In the genomic region with DNA sequence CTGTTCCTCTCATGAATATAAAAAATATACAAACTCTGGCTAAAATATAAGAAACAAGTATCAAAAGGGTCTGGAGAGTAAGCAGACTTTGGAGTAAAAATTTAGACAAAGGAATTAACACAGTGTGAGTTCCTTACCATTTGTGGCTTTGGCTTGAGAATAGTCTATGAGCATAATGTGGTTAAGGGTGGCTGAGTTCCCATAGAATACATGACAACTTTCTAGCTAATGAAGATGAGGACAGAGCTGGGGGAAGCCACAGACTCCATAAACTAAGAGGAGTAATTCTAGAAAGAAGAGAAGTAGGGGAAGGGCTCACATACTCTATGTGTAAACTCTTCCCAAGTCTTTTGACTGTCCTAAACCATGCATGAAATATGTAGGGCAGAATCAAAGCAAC, we compare ENCODE assay signal across 13 cellular contexts.
"Had no signal": no experiment of that assay in that cellular context is flagged by ENCODE, and none has a peak within 500 bp of the region (broad histone marks: within the 10 kb centered on the region; RNA-seq: fewer than 3 reads in every experiment).

No MANE protein-coding gene starts in this region.

- H3K27ac Mint-ChIP-seq: activated CD8-positive, alpha-beta memory T cell treated with anti-CD3 and anti-CD28 coated beads, Interleukin-2, amount 10 ng/mL, durations not matched to agents 7 days and 5 days; activated naive CD4-positive, alpha-beta T cell treated with anti-CD3 and anti-CD28 coated beads, Interleukin-2, amount 50 U/mL, for 24 hours; activated T-cell treated with anti-CD3 and anti-CD28 coated beads, Interleukin-2, amount 50 U/mL, for 24 hours had no signal

- H3K36me3 Mint-ChIP-seq: activated CD8-positive, alpha-beta memory T cell treated with anti-CD3 and anti-CD28 coated beads, Interleukin-2, amount 10 ng/mL, durations not matched to agents 7 days and 5 days had no signal

- H3K4me3 Mint-ChIP-seq: activated CD8-positive, alpha-beta memory T cell treated with anti-CD3 and anti-CD28 coated beads, Interleukin-2, amount 10 ng/mL, durations not matched to agents 7 days and 5 days; activated naive CD4-positive, alpha-beta T cell treated with anti-CD3 and anti-CD28 coated beads, Interleukin-2, amount 50 U/mL, for 24 hours; activated T-cell treated with anti-CD3 and anti-CD28 coated beads, Interleukin-2, amount 50 U/mL, for 24 hours had no signal

- H3K9me3 Mint-ChIP-seq: activated naive CD4-positive, alpha-beta T cell treated with anti-CD3 and anti-CD28 coated beads, Interleukin-2, amount 50 U/mL, for 24 hours had no signal

- ATAC-seq: activated CD4-positive, CD25-positive, alpha-beta regulatory T cell treated with anti-CD3 and anti-CD28 coated beads, Interleukin-2, amount 50 U/mL, for 24 hours; activated CD8-positive, alpha-beta memory T cell treated with anti-CD3 and anti-CD28 coated beads, Interleukin-2, amount 10 ng/mL, durations not matched to agents 7 days and 5 days; foreskin keratinocyte had no signal

- H3K4me3 ChIP-seq: esophagus muscularis mucosa had no signal

- DNase-seq: activated CD4-positive, alpha-beta T cell treated with anti-CD3 and anti-CD28 coated beads, Interleukin-2, amount 50 U/mL, for 4 hours; activated CD8-positive, alpha-beta memory T cell treated with anti-CD3 and anti-CD28 coated beads, Interleukin-2, amount 10 ng/mL, durations not matched to agents 7 days and 5 days; activated effector memory CD4-positive, alpha-beta T cell treated with Interleukin-2 at 50 U/mL for 16 hours; activated T-cell treated with anti-CD3 and anti-CD28 coated beads, Interleukin-2, amount 50 U/mL, for 24 hours; amniotic stem cell; foreskin keratinocyte; mesendoderm; retina had no signal

- FAIRE-seq: keratinocyte, urothelium cell line had no signal

- H3K4me1 Mint-ChIP-seq: activated CD8-positive, alpha-beta memory T cell treated with anti-CD3 and anti-CD28 coated beads, Interleukin-2, amount 10 ng/mL, durations not matched to agents 7 days and 5 days; activated naive CD4-positive, alpha-beta T cell treated with anti-CD3 and anti-CD28 coated beads, Interleukin-2, amount 50 U/mL, for 24 hours had no signal
